Comparison of ENCODE assay signal across 8 cellular contexts in genomic region chr17:67246648-67247415, GRCh38.
A peak's percentile ranks its signal among the peaks of the same experiment; 100 is the strongest.
DNase-seq lines count a peak whose midpoint lies in the region; TF ChIP-seq lines count a peak whose summit lies in the region.

No MANE protein-coding gene starts in this region.

- peaks cover 3% of the 10 kb centered on the region for H3K4me1 ChIP-seq in NT2/D1 (ENCODE audit: insufficient read depth, insufficient read length)
- peaks cover 23% of the 10 kb centered on the region for H3K4me1 ChIP-seq in adipocyte (ENCODE audit: control insufficient read depth, insufficient read depth, low read length)

- H3K27me3 ChIP-seq in NT2/D1 (ENCODE audit: insufficient read depth, insufficient read length): no peaks in the 10 kb centered on the region
- H3K27me3 ChIP-seq in adipocyte (replicated peaks; ENCODE audit: control insufficient read depth, insufficient read depth, low read length): no peaks in the 10 kb centered on the region

- TF ChIP-seq CTCF in HFF-Myc (IDR thresholded peaks at IDR 0.05; ENCODE audit: low read depth, low read length, missing control alignments): no peak

- H3K36me3 ChIP-seq in NT2/D1 (ENCODE audit: insufficient read depth, insufficient read length, low read length) (peaks cover 2% of the 10 kb centered on the region), adipocyte (ENCODE audit: control insufficient read depth, insufficient read depth, low read length, severe bottlenecking) (no peaks in the 10 kb centered on the region)

- DNase-seq in DMS 273 (lab: John Stamatoyannopoulos, UW; ENCODE audit: unreplicated experiment) (peak; percentile 38), DMS 273 treated with DMSO at 0.1 percent for 48 hours (lab: John Stamatoyannopoulos, UW) (no peak), HFF-Myc (ENCODE audit: extremely low read depth, low read depth) (no peak), NT2/D1 (ENCODE audit: low read depth, low spot score) (no peak), adipocyte (ENCODE audit: low read depth) (peak; percentile 44), islet precursor cell (peak; percentile 98), SKM-1 (lab: John Stamatoyannopoulos, UW; ENCODE audit: unreplicated experiment) (no peak)
- DNase-seq in stimulated activated CD8-positive, alpha-beta memory T cell treated with anti-CD3 and anti-CD28 coated beads, Interleukin-4, amount 100 ng/mL, for 48 hours: peak; percentile 35

- H3K9me3 ChIP-seq in NT2/D1 (ENCODE audit: insufficient read depth, low read length): no peaks in the 10 kb centered on the region
- no peaks in the 10 kb centered on the region for H3K9me3 ChIP-seq in adipocyte (ENCODE audit: control insufficient read depth, low read length)

- H3K4me3 ChIP-seq in HFF-Myc (replicated peaks; ENCODE audit: low read depth, low read length): peak overlapping the region; percentile 86
- peak overlapping the region; percentile 87 for H3K4me3 ChIP-seq in NT2/D1 (ENCODE audit: insufficient read length, low read depth)
- peak overlapping the region; percentile 89 for H3K4me3 ChIP-seq in adipocyte (ENCODE audit: low read length)

- H3K9ac ChIP-seq in NT2/D1 (ENCODE audit: insufficient read length, low read depth): peak overlapping the region; percentile 86
- peak overlapping the region; percentile 95 for H3K9ac ChIP-seq in adipocyte (ENCODE audit: low read length)

Comparison
In these comparisons a context has a peak if more than half of its experiments do, and no peak if none do; other contexts are left out.
1. DNase-seq: peak in DMS 273 (single experiment), adipocyte (single experiment), islet precursor cell (single experiment) and stimulated activated CD8-positive, alpha-beta memory T cell treated with anti-CD3 and anti-CD28 coated beads, Interleukin-4, amount 100 ng/mL, for 48 hours (single experiment); none in DMS 273 treated with DMSO at 0.1 percent for 48 hours (single experiment), HFF-Myc (single experiment), NT2/D1 (single experiment) and SKM-1 (single experiment).
2. Peak in every context shown above with its lines, with median percentiles within 50 percentile points of each other: H3K4me3 ChIP-seq.